In genomic region chr17:18681767-18682571, GRCh38 we compare ENCODE assay signal across 8 cellular contexts. TPM values are rescaled to one million over a fixed set of nuclear protein-coding genes. Genes with fewer than 3 reads are reported as not detected.
DNase-seq lines count a peak whose midpoint lies in the region; ATAC-seq and TF ChIP-seq lines count a peak whose summit lies in the region.
"Not testable (repeated sequence)": the region's sequence is repeated elsewhere in the genome, so short reads cannot be mapped to it uniquely, and the experiment has no call there.

TSS of gene FOXO3B (minus strand) at chr17:18682314. CDS start at chr17:18681651, 663 bp downstream.

- ATAC-seq in GM18499 (IDR thresholded peaks at IDR 0.05; ENCODE audit: insufficient read depth, unreplicated experiment) (peak; percentile 74), HG02884 (IDR thresholded peaks at IDR 0.05; ENCODE audit: unreplicated experiment) (peak; percentile 86)

- not testable (repeated sequence) for H3K27me3 ChIP-seq in right atrium auricular region, transverse colon

- not testable (repeated sequence) for H3K27me3 Mint-ChIP-seq in T-helper 2 cell treated with Interferon-gamma antibody and Interleukin-4, amounts not matched to agents 5 μg/mL and 100 μg/mL, for 36 hours (ENCODE audit: low read depth)

- TF ChIP-seq POLR2A in transverse colon (IDR thresholded peaks at IDR 0.05): not testable (repeated sequence)

- in situ Hi-C loops in astrocyte of the cerebellum (cut with HindIII; ENCODE audit: low sequenced_read_pairs); transverse colon (cut with MboI; ENCODE audit: low pct_ligation_motif_present in 1 of 4, low pct_unique_long_range_greater_than_20kb in 1 of 4, low sequenced_read_pairs in 3 of 4): not testable (repeated sequence)

- not testable (repeated sequence) for H3K9me3 ChIP-seq in right atrium auricular region, transverse colon

- H3K27ac ChIP-seq in right atrium auricular region (peak within 1 kb of the TSS; percentile 26 to 62), transverse colon (peak within 1 kb of the TSS; percentile 38 to 68 (median 51))

- not testable (repeated sequence) for H3K9me3 Mint-ChIP-seq in T-helper 2 cell treated with Interferon-gamma antibody and Interleukin-4, amounts not matched to agents 5 μg/mL and 100 μg/mL, for 36 hours

- peak within 1 kb of the TSS; percentile 82 for H3K27ac Mint-ChIP-seq in T-helper 2 cell treated with Interferon-gamma antibody and Interleukin-4, amounts not matched to agents 5 μg/mL and 100 μg/mL, for 36 hours

- H3K4me3 ChIP-seq in astrocyte of the cerebellum (ENCODE audit: low read depth, low read length) (peak within 1 kb of the TSS; percentile 49), right atrium auricular region (peak within 1 kb of the TSS; percentile 55 to 59), transverse colon (peak within 1 kb of the TSS; percentile 5 to 66 (median 46))

- not testable (repeated sequence) for H3K36me3 ChIP-seq in right atrium auricular region, transverse colon

- intact Hi-C loops in posterior vena cava (cut with DNase I); transverse colon (cut with DNase I; ENCODE audit: low total_unique reads): not testable (repeated sequence)

- not testable (repeated sequence) for H3K4me1 Mint-ChIP-seq in T-helper 2 cell treated with Interferon-gamma antibody and Interleukin-4, amounts not matched to agents 5 μg/mL and 100 μg/mL, for 36 hours (ENCODE audit: low read depth)

- peaks cover 17% of the 10 kb centered on the region for H3K36me3 Mint-ChIP-seq in T-helper 2 cell treated with Interferon-gamma antibody and Interleukin-4, amounts not matched to agents 5 μg/mL and 100 μg/mL, for 36 hours (ENCODE audit: low read depth)

- not testable (repeated sequence) for H3K4me1 ChIP-seq in right atrium auricular region, transverse colon

- not testable (repeated sequence) for TF ChIP-seq EP300 in transverse colon (IDR thresholded peaks at IDR 0.05; ENCODE audit: low read depth)

- peak; percentile 30 for DNase-seq in NCI-H1694 (lab: John Stamatoyannopoulos, UW)
- DNase-seq in T-helper 2 cell treated with Interferon-gamma antibody and Interleukin-4, amounts not matched to agents 5 μg/mL and 100 μg/mL, for 36 hours (ENCODE audit: low spot score): peak; percentile 86
- DNase-seq in astrocyte of the cerebellum (ENCODE audit: low read depth): peak; percentile 71
- DNase-seq in right atrium auricular region (ENCODE audit: low spot score): peak; percentile 93
- DNase-seq in posterior vena cava (ENCODE audit: low spot score): peak; percentile 94
- peak; percentile 94 for DNase-seq in transverse colon

- TF ChIP-seq CTCF in astrocyte of the cerebellum (IDR thresholded peaks at IDR 0.05; ENCODE audit: low read depth, low read length, missing control alignments); right atrium auricular region (IDR thresholded peaks at IDR 0.05); transverse colon (IDR thresholded peaks at IDR 0.05): not testable (repeated sequence)

- peak within 1 kb of the TSS; percentile 93 for H3K4me3 Mint-ChIP-seq in T-helper 2 cell treated with Interferon-gamma antibody and Interleukin-4, amounts not matched to agents 5 μg/mL and 100 μg/mL, for 36 hours

- 0% methylated on average over 39 of the region's 58 CpGs; no CpG with 5 or more reads in 1 of the 2 donors for WGBS in transverse colon (ENCODE audit: low coverage in 1 of 2), 2 donors

RNA-seq across cellular contexts. Expression of gene FOXO3B, which starts in this region (rescaled TPM):
- total RNA-seq in right atrium auricular region: 1 to 10 TPM; 4.7 to 8.5 TPM
- total RNA-seq in posterior vena cava: 1 to 10 TPM; 1.5 to 2.3 TPM
- total RNA-seq in transverse colon: 10 to 100 TPM in 2 of 4 donors, 1 to 10 TPM in 2; 3.1 to 36.7 (median 12.4) TPM

Comparison
In these comparisons a context has a peak if more than half of its experiments do, and no peak if none do; other contexts are left out.
1. Peak in every context shown above with its lines: DNase-seq, ATAC-seq, H3K4me3 ChIP-seq and H3K27ac ChIP-seq.
2. DNase-seq: peak in every context shown above with its lines; median percentile 94 in posterior vena cava; 94 in transverse colon; 93 in right atrium auricular region; 86 in T-helper 2 cell treated with Interferon-gamma antibody and Interleukin-4, amounts not matched to agents 5 μg/mL and 100 μg/mL, for 36 hours; 71 in astrocyte of the cerebellum; 30 in NCI-H1694.